Comparison of ENCODE assay signal across 31 cellular contexts in the genomic region with DNA sequence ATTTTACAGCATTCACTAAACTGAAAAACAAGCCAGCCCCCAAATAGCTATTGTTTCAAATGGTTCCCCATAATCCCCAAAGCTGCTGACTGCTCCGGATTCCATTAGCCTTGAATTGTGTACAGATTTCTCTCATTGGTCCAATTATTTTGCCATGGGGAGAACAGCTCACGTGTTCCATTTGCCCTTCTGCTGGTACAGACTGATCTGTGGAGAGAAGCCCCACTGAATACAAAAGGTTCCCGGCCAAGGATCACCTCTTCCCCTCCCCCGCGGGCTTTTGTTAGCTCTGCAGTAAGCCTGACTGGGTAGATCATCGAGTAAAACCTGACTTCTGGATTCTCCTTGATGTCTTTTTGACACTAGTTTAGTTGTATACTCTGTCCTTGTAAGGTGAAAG. TPM values are rescaled to one million over a fixed set of nuclear protein-coding genes. Genes with fewer than 3 reads are reported as not detected.
"Had no signal": no experiment of that assay in that cellular context is flagged by ENCODE, and none has a peak within 500 bp of the region (broad histone marks: within the 10 kb centered on the region; RNA-seq: fewer than 3 reads in every experiment).

No MANE protein-coding gene starts in this region.

- H3K27ac Mint-ChIP-seq: activated CD4-positive, alpha-beta memory T cell treated with anti-CD3 and anti-CD28 coated beads, Interleukin-2, amount 10 ng/mL, durations not matched to agents 7 days and 5 days; activated CD4-positive, alpha-beta T cell treated with anti-CD3 and anti-CD28 coated beads, Interleukin-2, amount 10 ng/mL, durations not matched to agents 24 days and 14 days; activated T-cell treated with anti-CD3 and anti-CD28 coated beads, Interleukin-2, amount 50 U/mL, for 24 hours; mesothelial cell of epicardium; naive thymus-derived CD4-positive, alpha-beta T cell; stimulated activated naive B cell treated with anti-CD40 and anti-IgM and Interleukin-4, amounts not matched to agents 10 μg/mL and 1 μg/mL and 100 μg/mL, for 72 hours; T-helper 1 cell treated with Interleukin-12 subunit alpha and Interleukin-12 subunit beta and Interleukin-4 antibody, amounts not matched to agents 30 μg/mL and 1 μg/mL, for 36 hours had no signal

- H3K4me3 Mint-ChIP-seq: activated CD4-positive, alpha-beta memory T cell treated with anti-CD3 and anti-CD28 coated beads, Interleukin-2, amount 10 ng/mL, durations not matched to agents 7 days and 5 days; activated CD4-positive, alpha-beta T cell treated with anti-CD3 and anti-CD28 coated beads, Interleukin-2, amount 10 ng/mL, durations not matched to agents 24 days and 14 days; activated T-cell treated with anti-CD3 and anti-CD28 coated beads, Interleukin-2, amount 50 U/mL, for 24 hours; mesothelial cell of epicardium; naive thymus-derived CD4-positive, alpha-beta T cell; stimulated activated naive B cell treated with anti-CD40 and anti-IgM and Interleukin-4, amounts not matched to agents 10 μg/mL and 1 μg/mL and 100 μg/mL, for 72 hours; T-helper 1 cell treated with Interleukin-12 subunit alpha and Interleukin-12 subunit beta and Interleukin-4 antibody, amounts not matched to agents 30 μg/mL and 1 μg/mL, for 36 hours had no signal

- H3K27me3 Mint-ChIP-seq: activated CD4-positive, alpha-beta memory T cell treated with anti-CD3 and anti-CD28 coated beads, Interleukin-2, amount 10 ng/mL, durations not matched to agents 7 days and 5 days; activated CD4-positive, alpha-beta T cell treated with anti-CD3 and anti-CD28 coated beads, Interleukin-2, amount 10 ng/mL, durations not matched to agents 24 days and 14 days; activated T-cell treated with anti-CD3 and anti-CD28 coated beads, Interleukin-2, amount 50 U/mL, for 24 hours; naive thymus-derived CD4-positive, alpha-beta T cell; stimulated activated naive B cell treated with anti-CD40 and anti-IgM and Interleukin-4, amounts not matched to agents 10 μg/mL and 1 μg/mL and 100 μg/mL, for 72 hours had no signal

- H3K9me3 Mint-ChIP-seq: activated CD4-positive, alpha-beta memory T cell treated with anti-CD3 and anti-CD28 coated beads, Interleukin-2, amount 10 ng/mL, durations not matched to agents 7 days and 5 days; activated CD4-positive, alpha-beta T cell treated with anti-CD3 and anti-CD28 coated beads, Interleukin-2, amount 10 ng/mL, durations not matched to agents 24 days and 14 days; activated T-cell treated with anti-CD3 and anti-CD28 coated beads, Interleukin-2, amount 50 U/mL, for 24 hours; mesothelial cell of epicardium; naive thymus-derived CD4-positive, alpha-beta T cell; stimulated activated naive B cell treated with anti-CD40 and anti-IgM and Interleukin-4, amounts not matched to agents 10 μg/mL and 1 μg/mL and 100 μg/mL, for 72 hours; T-helper 1 cell treated with Interleukin-12 subunit alpha and Interleukin-12 subunit beta and Interleukin-4 antibody, amounts not matched to agents 30 μg/mL and 1 μg/mL, for 36 hours had no signal

- H3K4me3 ChIP-seq: colonic mucosa, dorsolateral prefrontal cortex, gastrocnemius medialis, hepatocyte, left lung, SK-N-MC, skin epidermis, stomach, thyroid gland, upper lobe of left lung had no signal

- H3K4me1 Mint-ChIP-seq: activated CD4-positive, alpha-beta memory T cell treated with anti-CD3 and anti-CD28 coated beads, Interleukin-2, amount 10 ng/mL, durations not matched to agents 7 days and 5 days; activated CD4-positive, alpha-beta T cell treated with anti-CD3 and anti-CD28 coated beads, Interleukin-2, amount 10 ng/mL, durations not matched to agents 24 days and 14 days had no signal

- H3K27ac ChIP-seq: colonic mucosa, gastrocnemius medialis, hepatocyte, left lung, SK-N-MC, skin epidermis, stomach, thyroid gland, upper lobe of left lung, WERI-Rb-1 had no signal

- DNase-seq: activated CD4-positive, alpha-beta memory T cell treated with anti-CD3 and anti-CD28 coated beads, Interleukin-2, amount 10 ng/mL, durations not matched to agents 7 days and 5 days; activated CD4-positive, alpha-beta T cell treated with anti-CD3 and anti-CD28 coated beads, Interleukin-2, amount 10 ng/mL, durations not matched to agents 24 days and 14 days; activated CD4-positive, CD25-positive, alpha-beta regulatory T cell treated with anti-CD3 and anti-CD28 coated beads, Interleukin-2, amount 50 U/mL, for 72 hours; activated CD8-positive, alpha-beta memory T cell treated with anti-CD3 and anti-CD28 coated beads, Interleukin-2, amount 50 U/mL, for 48 hours; activated gamma-delta T cell; activated naive CD4-positive, alpha-beta T cell treated with anti-CD3 and anti-CD28 coated beads, Interleukin-2, amount 50 U/mL, for 16 hours; activated T-cell treated with anti-CD3 and anti-CD28 coated beads, Interleukin-2, amount 50 U/mL, for 24 hours; amniotic stem cell; central memory CD4-positive, alpha-beta T cell; colonic mucosa; effector memory CD4-positive, alpha-beta T cell; gastrocnemius medialis; glutamatergic neuron; left lung; naive thymus-derived CD4-positive, alpha-beta T cell; stimulated activated naive B cell treated with anti-CD40 and anti-IgM and Interleukin-4, amounts not matched to agents 10 μg/mL and 1 μg/mL and 100 μg/mL, for 72 hours; stomach; T1000; thyroid gland; upper lobe of left lung; WERI-Rb-1 had no signal

- H3K27me3 ChIP-seq: colonic mucosa, dorsolateral prefrontal cortex, gastrocnemius medialis, hepatocyte, left lung, stomach, thyroid gland, upper lobe of left lung had no signal

RNA-seq across cellular contexts. Expression of a gene that starts 30.7 kb away (rescaled TPM):
- total RNA-seq: epithelial cell of proximal tubule, gastrocnemius medialis, hepatocyte, sciatic nerve had no signal

RNA-seq across cellular contexts. Expression of a gene that starts 46.1 kb away (rescaled TPM):
- total RNA-seq: activated CD4-positive, alpha-beta T cell treated with anti-CD3 and anti-CD28 coated beads, Interleukin-2, amount 10 ng/mL, durations not matched to agents 24 days and 14 days; gastrocnemius medialis; lung microvascular endothelial cell; posterior vena cava had no signal
